ENCODE assay signal across 8 cellular contexts in the genomic region with DNA sequence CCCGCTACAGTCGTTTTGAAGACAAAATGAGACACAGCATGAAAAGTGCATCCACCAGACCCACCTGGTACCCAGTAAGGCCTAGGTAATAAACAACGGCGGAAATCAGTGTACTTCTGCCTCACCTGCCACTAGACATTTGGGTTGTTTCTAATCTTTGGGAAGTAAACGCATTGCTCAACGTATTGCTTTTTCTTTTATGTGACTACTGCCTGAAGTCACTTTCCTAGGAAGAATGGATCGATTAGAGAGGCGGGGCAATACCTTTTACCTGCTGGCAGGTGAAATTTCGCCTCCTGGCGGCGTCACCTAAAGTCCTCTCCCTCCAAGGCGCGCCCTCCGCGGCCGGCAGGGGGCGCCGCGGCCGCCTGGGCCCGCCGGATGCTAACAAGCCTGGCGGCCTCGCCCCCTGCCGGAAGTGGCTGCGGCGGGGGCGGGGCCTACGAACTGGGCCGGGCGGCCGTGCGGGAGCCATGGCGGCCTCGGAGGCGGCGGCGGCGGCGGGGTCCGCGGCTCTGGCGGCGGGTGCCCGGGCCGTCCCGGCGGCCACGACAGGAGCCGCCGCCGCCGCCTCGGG. TPM values are rescaled to one million over a fixed set of nuclear protein-coding genes. Genes with fewer than 3 reads are reported as not detected.
A peak's percentile ranks its signal among the peaks of the same experiment; 100 is the strongest.
DNase-seq lines count a peak whose midpoint lies in the region; ATAC-seq and TF ChIP-seq lines count a peak whose summit lies in the region.

A gene with protein sequence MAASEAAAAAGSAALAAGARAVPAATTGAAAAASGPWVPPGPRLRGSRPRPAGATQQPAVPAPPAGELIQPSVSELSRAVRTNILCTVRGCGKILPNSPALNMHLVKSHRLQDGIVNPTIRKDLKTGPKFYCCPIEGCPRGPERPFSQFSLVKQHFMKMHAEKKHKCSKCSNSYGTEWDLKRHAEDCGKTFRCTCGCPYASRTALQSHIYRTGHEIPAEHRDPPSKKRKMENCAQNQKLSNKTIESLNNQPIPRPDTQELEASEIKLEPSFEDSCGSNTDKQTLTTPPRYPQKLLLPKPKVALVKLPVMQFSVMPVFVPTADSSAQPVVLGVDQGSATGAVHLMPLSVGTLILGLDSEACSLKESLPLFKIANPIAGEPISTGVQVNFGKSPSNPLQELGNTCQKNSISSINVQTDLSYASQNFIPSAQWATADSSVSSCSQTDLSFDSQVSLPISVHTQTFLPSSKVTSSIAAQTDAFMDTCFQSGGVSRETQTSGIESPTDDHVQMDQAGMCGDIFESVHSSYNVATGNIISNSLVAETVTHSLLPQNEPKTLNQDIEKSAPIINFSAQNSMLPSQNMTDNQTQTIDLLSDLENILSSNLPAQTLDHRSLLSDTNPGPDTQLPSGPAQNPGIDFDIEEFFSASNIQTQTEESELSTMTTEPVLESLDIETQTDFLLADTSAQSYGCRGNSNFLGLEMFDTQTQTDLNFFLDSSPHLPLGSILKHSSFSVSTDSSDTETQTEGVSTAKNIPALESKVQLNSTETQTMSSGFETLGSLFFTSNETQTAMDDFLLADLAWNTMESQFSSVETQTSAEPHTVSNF (plus strand): TSS at position 445 of the 577 bp plus-strand sequence. CDS start 29 bp downstream, at position 474.

- peaks cover 16% of the 10 kb centered on the region for H3K9me3 Mint-ChIP-seq in WTC11
- no peaks in the 10 kb centered on the region for H3K9me3 Mint-ChIP-seq in immature natural killer cell

- TF ChIP-seq CTCF in WTC11 (IDR thresholded peaks at IDR 0.05) (peak; percentile 93), cardiac fibroblast (IDR thresholded peaks at IDR 0.05; ENCODE audit: low read depth, low read length) (peak; percentile 74)

- peak within 1 kb of the TSS; percentile 67 to 70 for H3K4me3 ChIP-seq in cardiac fibroblast (replicated peaks in 1 of 2; ENCODE audit: low read depth in 2 of 2, low read length in 2 of 2)

- CTCF ChIA-PET in WTC11 (lab: Charles Lee), result interaction anchor here (0.5 to 4.4 kb wide), 48 partner anchors 9 to 705 kb away, joined by 3 to 68 read pairs (median 4); a partner anchor contains a TSS

- ATAC-seq in GM18520 (IDR thresholded peaks at IDR 0.05; ENCODE audit: unreplicated experiment) (peak; percentile 85), HG03095 (IDR thresholded peaks at IDR 0.05; ENCODE audit: unreplicated experiment) (peak; percentile 90), WTC11 (peak; percentile 91)

- H3K27ac Mint-ChIP-seq in WTC11, result peak within 1 kb of the TSS; percentile 35; the same call in 1 of the 2 replicates
- H3K27ac Mint-ChIP-seq in immature natural killer cell, result peak within 1 kb of the TSS; percentile 77 to 91 (median 83)

- H3K4me1 Mint-ChIP-seq in WTC11 (peaks cover 11% of the 10 kb centered on the region), immature natural killer cell (peaks cover 25 to 27% of the 10 kb centered on the region in 2 donors)

- POLR2A ChIA-PET in WTC11 (lab: Charles Lee), result interaction anchor here (1.3 kb wide), 2 partner anchors 28 to 41 kb away, joined by 4 to 5 read pairs; a partner anchor contains a TSS

- no peaks in the 10 kb centered on the region; the same call in 1 of the 2 replicates for H3K27me3 Mint-ChIP-seq in WTC11 (ENCODE audit: low read depth)
- peaks cover 0 to 6% (median 6%) of the 10 kb centered on the region in 3 donors for H3K27me3 Mint-ChIP-seq in immature natural killer cell (ENCODE audit: low read depth in 3 of 3)

- peaks cover 29% of the 10 kb centered on the region for H3K36me3 Mint-ChIP-seq in WTC11
- H3K36me3 Mint-ChIP-seq in immature natural killer cell, result peaks cover 0 to 2% (median 0%) of the 10 kb centered on the region in 3 donors

- peak; percentile 63 for DNase-seq in A172 (ENCODE audit: low spot score)
- DNase-seq in NCI-H2171 treated with DMSO at 0.1 percent for 48 hours (lab: John Stamatoyannopoulos, UW), result peak; percentile 88
- DNase-seq in WTC11 (ENCODE audit: low spot score), result peak; percentile 90
- DNase-seq in cardiac fibroblast (ENCODE audit: low read depth in 2 of 2), result peak; percentile 78 to 88
- DNase-seq in immature natural killer cell, result peak; percentile 87 to 90 (median 88)
- DNase-seq in smooth muscle cell of the brain vasculature (ENCODE audit: low read depth, low spot score), result peak; percentile 65

- H3K4me3 Mint-ChIP-seq in WTC11 (peak within 1 kb of the TSS; percentile 83), immature natural killer cell (peak within 1 kb of the TSS; percentile 81 to 87 (median 85))

TF ChIP-seq in WTC11, 78 proteins besides CTCF, POLR2A, EP300 and RAD21:
- TF ChIP-seq, protein P1, sequence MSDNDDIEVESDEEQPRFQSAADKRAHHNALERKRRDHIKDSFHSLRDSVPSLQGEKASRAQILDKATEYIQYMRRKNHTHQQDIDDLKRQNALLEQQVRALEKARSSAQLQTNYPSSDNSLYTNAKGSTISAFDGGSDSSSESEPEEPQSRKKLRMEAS (CRISPR knock-in tag; IDR thresholded peaks at IDR 0.05), result no peak
- TF ChIP-seq, protein P2, sequence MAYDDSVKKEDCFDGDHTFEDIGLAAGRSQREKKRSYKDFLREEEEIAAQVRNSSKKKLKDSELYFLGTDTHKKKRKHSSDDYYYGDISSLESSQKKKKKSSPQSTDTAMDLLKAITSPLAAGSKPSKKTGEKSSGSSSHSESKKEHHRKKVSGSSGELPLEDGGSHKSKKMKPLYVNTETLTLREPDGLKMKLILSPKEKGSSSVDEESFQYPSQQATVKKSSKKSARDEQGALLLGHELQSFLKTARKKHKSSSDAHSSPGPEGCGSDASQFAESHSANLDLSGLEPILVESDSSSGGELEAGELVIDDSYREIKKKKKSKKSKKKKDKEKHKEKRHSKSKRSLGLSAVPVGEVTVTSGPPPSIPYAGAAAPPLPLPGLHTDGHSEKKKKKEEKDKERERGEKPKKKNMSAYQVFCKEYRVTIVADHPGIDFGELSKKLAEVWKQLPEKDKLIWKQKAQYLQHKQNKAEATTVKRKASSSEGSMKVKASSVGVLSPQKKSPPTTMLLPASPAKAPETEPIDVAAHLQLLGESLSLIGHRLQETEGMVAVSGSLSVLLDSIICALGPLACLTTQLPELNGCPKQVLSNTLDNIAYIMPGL (CRISPR knock-in tag; IDR thresholded peaks at IDR 0.05), result peak; percentile 72
- 0 out of 2 replicates have a peak, but pooled peaks have one; percentile 49 for TF ChIP-seq CREM (CRISPR knock-in tag; IDR thresholded peaks at IDR 0.05)
- peak; percentile 84 for TF ChIP-seq SP1 (CRISPR knock-in tag; conservative IDR thresholded peaks at IDR 0.05)
- TF ChIP-seq RORB (CRISPR knock-in tag; IDR thresholded peaks at IDR 0.05), result no peak
- TF ChIP-seq, protein P3, sequence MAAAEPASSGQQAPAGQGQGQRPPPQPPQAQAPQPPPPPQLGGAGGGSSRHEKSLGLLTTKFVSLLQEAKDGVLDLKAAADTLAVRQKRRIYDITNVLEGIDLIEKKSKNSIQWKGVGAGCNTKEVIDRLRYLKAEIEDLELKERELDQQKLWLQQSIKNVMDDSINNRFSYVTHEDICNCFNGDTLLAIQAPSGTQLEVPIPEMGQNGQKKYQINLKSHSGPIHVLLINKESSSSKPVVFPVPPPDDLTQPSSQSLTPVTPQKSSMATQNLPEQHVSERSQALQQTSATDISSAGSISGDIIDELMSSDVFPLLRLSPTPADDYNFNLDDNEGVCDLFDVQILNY (CRISPR knock-in tag; IDR thresholded peaks at IDR 0.05), result peak; percentile 63; the same call in 1 of the 2 replicates
- TF ChIP-seq GABPB1 (CRISPR knock-in tag; IDR thresholded peaks at IDR 0.05), result peak; percentile 34
- no peak for TF ChIP-seq NFATC4 (CRISPR knock-in tag; IDR thresholded peaks at IDR 0.05)
TF ChIP-seq in WTC11: peak in this region for 5.

RNA-seq across cellular contexts. Expression of the gene that starts here (rescaled TPM):
- total RNA-seq in A172 (2014; rRNA removed; shearing (Covaris generic)), result 59.9 and 62.1 TPM in 2 replicates
- 36.0 to 43.1 TPM (median 37.2 TPM) in 3 replicates for total RNA-seq in WTC11 (2021)
- polyA plus RNA-seq in immature natural killer cell, result 10 to 100 TPM; 25.4 to 51.0 (median 26.4) TPM

Comparison
In these comparisons a context has a peak if more than half of its experiments do, and no peak if none do; other contexts are left out.
1. Peak in every context shown above with its lines: DNase-seq, ATAC-seq and H3K4me3 ChIP-seq.